Comparison of ENCODE assay signal across 12 cellular contexts in genomic region chr17:31743767-31744166, GRCh38.
DNase-seq lines count a peak whose midpoint lies in the region; ATAC-seq and TF ChIP-seq lines count a peak whose summit lies in the region.
"Had no signal": no experiment of that assay in that cellular context is flagged by ENCODE, and none has a peak within 500 bp of the region (broad histone marks: within the 10 kb centered on the region; RNA-seq: fewer than 3 reads in every experiment).

No MANE protein-coding gene starts in this region.

- H3K79me2 ChIP-seq in Loucy (ENCODE audit: insufficient read depth, low read length) = no peaks in the 10 kb centered on the region

- peak; percentile 21 for ATAC-seq in left lung
- ATAC-seq in HG03135 (IDR thresholded peaks at IDR 0.05; ENCODE audit: unreplicated experiment) = no peak
- ATAC-seq in GM21390 (IDR thresholded peaks at IDR 0.05; ENCODE audit: unreplicated experiment) = no peak

- H3K27ac ChIP-seq in left lung = no peak overlapping the region

- no peaks in the 10 kb centered on the region for H3K9me3 ChIP-seq in Loucy (ENCODE audit: insufficient read depth, low read depth, low read length)
- H3K9me3 ChIP-seq in left lung = no peaks in the 10 kb centered on the region
- H3K9me3 ChIP-seq: esophagus squamous epithelium had no signal

- peak overlapping the region; percentile 21 for H3K4me2 ChIP-seq in Loucy (ENCODE audit: low read depth, low read length, poor library complexity, severe bottlenecking)

- intact Hi-C loops in left lung (cut with DNase I) = no loop called here

- peaks cover 14% of the 10 kb centered on the region for H3K4me1 ChIP-seq in Loucy (ENCODE audit: insufficient read depth, low read length, poor library complexity, severe bottlenecking)
- peaks cover 0 to 5% of the 10 kb centered on the region in 2 donors for H3K4me1 ChIP-seq in left lung

- peak overlapping the region; percentile 53 for H3K9ac ChIP-seq in Loucy (ENCODE audit: low read depth, low read length, poor library complexity, severe bottlenecking)

- no peaks in the 10 kb centered on the region for H3K36me3 ChIP-seq in Loucy (ENCODE audit: insufficient read depth, low read length)
- H3K36me3 ChIP-seq in left lung = no peaks in the 10 kb centered on the region
- H3K36me3 ChIP-seq: esophagus squamous epithelium had no signal

- H3K4me3 ChIP-seq in Loucy (ENCODE audit: low read length, poor library complexity, severe bottlenecking) (no peak overlapping the region), choroid plexus epithelial cell (ENCODE audit: low read depth, low read length) (no peak overlapping the region), left lung (no peak overlapping the region)
- H3K4me3 ChIP-seq: esophagus squamous epithelium had no signal

- no peak for TF ChIP-seq CTCF in Loucy (conservative IDR thresholded peaks at IDR 0.05; ENCODE audit: low read length)
- TF ChIP-seq CTCF in choroid plexus epithelial cell (conservative IDR thresholded peaks at IDR 0.05; ENCODE audit: low read depth, low read length) = no peak
- no peak for TF ChIP-seq CTCF in left lung (IDR thresholded peaks at IDR 0.05)

- H3K27me3 ChIP-seq in Loucy (ENCODE audit: insufficient read depth, low read length, poor library complexity, severe bottlenecking) = no peaks in the 10 kb centered on the region
- H3K27me3 ChIP-seq in left lung = no peaks in the 10 kb centered on the region
- H3K27me3 ChIP-seq: esophagus squamous epithelium had no signal

- no peaks in the 10 kb centered on the region for H3K9me2 ChIP-seq in Loucy (replicated peaks; ENCODE audit: low read depth, low read length)

- peak overlapping the region; percentile 74 for H2AFZ ChIP-seq in Loucy (ENCODE audit: low read length)

- DNase-seq in AG20443 (ENCODE audit: low spot score) (peak; percentile 55), choroid plexus epithelial cell (ENCODE audit: low read depth) (peak; percentile 20), left lung (no peak), hippocampal formation (lab: John Stamatoyannopoulos, UW) (no peak)
- no peak for DNase-seq in stimulated activated CD4-positive, alpha-beta T cell treated with anti-CD3 and anti-CD28 coated beads, Interleukin-2, amount 100 ng/mL, for 48 hours
- DNase-seq: activated naive CD8-positive, alpha-beta T cell treated with anti-CD3 and anti-CD28 coated beads for 36 hours; esophagus squamous epithelium; NCI-H1105; NCI-H226 had no signal

- H4K20me1 ChIP-seq in Loucy (ENCODE audit: insufficient read depth, low read length, poor library complexity, severe bottlenecking) = no peaks in the 10 kb centered on the region

- H3F3A ChIP-seq in Loucy (ENCODE audit: low read depth) = no peaks in the 10 kb centered on the region

Comparison
In these comparisons a context has a peak if more than half of its experiments do, and no peak if none do; other contexts are left out.
1. DNase-seq: peak in AG20443 (single experiment) and choroid plexus epithelial cell (single experiment); none in left lung (0 of 2), stimulated activated CD4-positive, alpha-beta T cell treated with anti-CD3 and anti-CD28 coated beads, Interleukin-2, amount 100 ng/mL, for 48 hours (0 of 2) and hippocampal formation (0 of 2).